In the genomic region with DNA sequence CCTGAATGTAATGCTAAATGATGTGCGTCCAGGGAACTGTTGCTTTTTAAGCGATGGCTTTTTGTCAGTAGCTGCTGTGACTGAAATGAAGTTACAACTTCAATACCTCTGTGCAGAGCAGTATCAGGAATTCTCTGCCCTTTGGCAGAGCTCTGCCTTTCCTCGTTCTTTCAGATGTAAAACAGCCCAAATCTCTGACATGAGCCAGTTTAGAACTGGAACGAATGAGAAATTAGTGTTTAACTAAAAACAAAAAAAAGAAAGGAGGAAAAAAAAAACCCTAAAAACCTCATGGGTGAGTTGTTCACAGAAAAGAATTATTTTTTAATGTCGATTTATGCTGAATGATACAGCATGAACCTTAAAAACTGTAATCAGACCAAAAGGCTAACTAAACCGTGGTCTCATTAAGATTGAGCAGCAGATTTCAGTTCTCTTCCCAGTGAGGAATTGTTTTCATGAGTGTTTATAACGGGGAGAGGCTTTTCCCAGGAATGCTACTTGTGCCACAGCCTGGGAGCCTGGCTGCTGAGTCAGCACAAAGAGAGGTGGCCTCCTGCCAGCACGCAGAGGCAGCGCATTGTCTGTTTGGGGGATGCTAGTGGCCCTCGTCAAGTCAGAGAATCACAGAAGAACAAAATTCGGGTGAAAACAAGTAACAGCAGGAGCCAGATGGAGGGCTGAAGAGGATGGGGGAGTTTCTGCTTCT, we compare ENCODE assay signal across 8 cellular contexts.
A peak's percentile ranks its signal among the peaks of the same experiment; 100 is the strongest.
DNase-seq lines count a peak whose midpoint lies in the region; ATAC-seq and TF ChIP-seq lines count a peak whose summit lies in the region.

No MANE protein-coding gene starts in this region.

- TF ChIP-seq CTCF in PC-9 (conservative IDR thresholded peaks at IDR 0.05) (no peak), gastroesophageal sphincter (IDR thresholded peaks at IDR 0.05) (no peak)

- CTCF ChIA-PET in PC-9 (lab: Charles Lee): no interaction called here
- CTCF ChIA-PET in activated CD8-positive, alpha-beta T cell treated with anti-CD3 and anti-CD28 coated beads, Interleukin-2, amount 10 ng/mL, durations not matched to agents 7 days and 5 days (lab: Charles Lee): interaction anchor here (0.8 to 1.1 kb wide), 2 partner anchors 21 to 168 kb away, joined by 3 read pairs; no protein-coding TSS in a partner anchor

- no peak overlapping the region for H2AFZ ChIP-seq in PC-9

- no peak for TF ChIP-seq POLR2A in gastroesophageal sphincter (IDR thresholded peaks at IDR 0.05)

- peaks cover 3% of the 10 kb centered on the region for H3K4me1 Mint-ChIP-seq in activated CD8-positive, alpha-beta T cell treated with anti-CD3 and anti-CD28 coated beads, Interleukin-2, amount 10 ng/mL, durations not matched to agents 7 days and 5 days (ENCODE audit: low read depth)

- H3K4me3 ChIP-seq in PC-9 (no peak overlapping the region), gastroesophageal sphincter (peak overlapping the region; percentile 6 to 18)

- POLR2A ChIA-PET in PC-9 (lab: Charles Lee; ENCODE audit: unreplicated experiment): interaction anchor here (0.7 kb wide), 1 partner anchor 118 kb away, joined by 4 read pairs; no protein-coding TSS in a partner anchor
- POLR2A ChIA-PET in activated CD8-positive, alpha-beta T cell treated with anti-CD3 and anti-CD28 coated beads, Interleukin-2, amount 10 ng/mL, durations not matched to agents 7 days and 5 days (lab: Charles Lee): no interaction called here

- no peaks in the 10 kb centered on the region for H3K36me3 ChIP-seq in PC-9 (ENCODE audit: low read depth)
- no peaks in the 10 kb centered on the region for H3K36me3 ChIP-seq in gastroesophageal sphincter

- no peaks in the 10 kb centered on the region for H3K36me3 Mint-ChIP-seq in activated CD8-positive, alpha-beta T cell treated with anti-CD3 and anti-CD28 coated beads, Interleukin-2, amount 10 ng/mL, durations not matched to agents 7 days and 5 days (ENCODE audit: low read depth)

- H3K9me3 Mint-ChIP-seq in activated CD8-positive, alpha-beta T cell treated with anti-CD3 and anti-CD28 coated beads, Interleukin-2, amount 10 ng/mL, durations not matched to agents 7 days and 5 days (ENCODE audit: insufficient read depth): no peaks in the 10 kb centered on the region

- H3K27ac ChIP-seq in PC-9 (no peak overlapping the region), gastroesophageal sphincter (peak overlapping the region in 3 of 4 donors; percentile 21 to 64 (median 42))

- BruUV-seq in PC-9 (replicated peaks; lab: Mats Ljungman, UMichigan): TSS peak; percentile 16

- peaks cover 6% of the 10 kb centered on the region; the same call in 1 of the 2 replicates for H3K79me2 ChIP-seq in PC-9 (ENCODE audit: low read depth)

- peak; percentile 70 for DNase-seq in D341Med (ENCODE audit: low spot score)
- no peak for DNase-seq in PC-9
- peak; percentile 50 for DNase-seq in non-pigmented ciliary epithelial cell (ENCODE audit: low read depth)
- DNase-seq in activated CD8-positive, alpha-beta T cell treated with anti-CD3 and anti-CD28 coated beads, Interleukin-2, amount 10 ng/mL, durations not matched to agents 7 days and 5 days: no peak
- DNase-seq in stimulated activated CD4-positive, alpha-beta T cell treated with anti-CD3 and anti-CD28 coated beads, Interleukin-2, amount 100 ng/mL, for 48 hours: no peak
- DNase-seq in stimulated activated CD4-positive, alpha-beta T cell treated with anti-CD3 and anti-CD28 coated beads, Interleukin-4, amount 100 ng/mL, for 24 hours: no peak

- ATAC-seq in gastroesophageal sphincter (peak; percentile 42), HG02610 (IDR thresholded peaks at IDR 0.05; ENCODE audit: unreplicated experiment) (no peak)
- ATAC-seq in activated CD8-positive, alpha-beta T cell treated with anti-CD3 and anti-CD28 coated beads, Interleukin-2, amount 10 ng/mL, durations not matched to agents 7 days and 5 days: no peak

- H3K27me3 Mint-ChIP-seq in activated CD8-positive, alpha-beta T cell treated with anti-CD3 and anti-CD28 coated beads, Interleukin-2, amount 10 ng/mL, durations not matched to agents 7 days and 5 days (ENCODE audit: low read depth): peaks cover 44% of the 10 kb centered on the region

- intact Hi-C loops in PC-9 (cut with micrococcal nuclease; ENCODE audit: unreplicated experiment): no loop called here

- no peaks in the 10 kb centered on the region; the same call in 1 of the 2 replicates for H3K9me2 ChIP-seq in PC-9 (ENCODE audit: insufficient read depth)

- H3K27ac Mint-ChIP-seq in activated CD8-positive, alpha-beta T cell treated with anti-CD3 and anti-CD28 coated beads, Interleukin-2, amount 10 ng/mL, durations not matched to agents 7 days and 5 days: no peak overlapping the region

- WGBS in gastroesophageal sphincter (ENCODE audit: low coverage in 1 of 2), 2 donors: 13 to 19% methylated on average over 11 of the region's 11 CpGs

- no peak for TF ChIP-seq EP300 in gastroesophageal sphincter (IDR thresholded peaks at IDR 0.05)

- H3K4me2 ChIP-seq in PC-9: no peak overlapping the region

- H3K4me1 ChIP-seq in PC-9 (replicated peaks; ENCODE audit: insufficient read depth) (no peaks in the 10 kb centered on the region), gastroesophageal sphincter (peaks cover 3 to 50% (median 9%) of the 10 kb centered on the region in 3 donors)

- H3K27me3 ChIP-seq in PC-9 (ENCODE audit: insufficient read depth, low read depth) (no peaks in the 10 kb centered on the region), gastroesophageal sphincter (no peaks in the 10 kb centered on the region)

- H3K9me3 ChIP-seq in PC-9 (ENCODE audit: insufficient read depth, low read depth): no peaks in the 10 kb centered on the region
- H3K9me3 ChIP-seq in gastroesophageal sphincter: no peaks in the 10 kb centered on the region

- H4K20me1 ChIP-seq in PC-9 (ENCODE audit: insufficient read depth): no peaks in the 10 kb centered on the region

- no peak overlapping the region for H3K4me3 Mint-ChIP-seq in activated CD8-positive, alpha-beta T cell treated with anti-CD3 and anti-CD28 coated beads, Interleukin-2, amount 10 ng/mL, durations not matched to agents 7 days and 5 days

- no peaks in the 10 kb centered on the region for H3F3A ChIP-seq in PC-9 (ENCODE audit: insufficient read depth, low read depth)

Comparison
In these comparisons a context has a peak if more than half of its experiments do, and no peak if none do; other contexts are left out.
1. DNase-seq: peak in D341Med (single experiment) and non-pigmented ciliary epithelial cell (single experiment); none in PC-9 (0 of 2), activated CD8-positive, alpha-beta T cell treated with anti-CD3 and anti-CD28 coated beads, Interleukin-2, amount 10 ng/mL, durations not matched to agents 7 days and 5 days (single experiment), stimulated activated CD4-positive, alpha-beta T cell treated with anti-CD3 and anti-CD28 coated beads, Interleukin-2, amount 100 ng/mL, for 48 hours (0 of 2) and stimulated activated CD4-positive, alpha-beta T cell treated with anti-CD3 and anti-CD28 coated beads, Interleukin-4, amount 100 ng/mL, for 24 hours (single experiment).